14 cellular contexts compared by ENCODE assay signal in genomic region chr14:100342195-100342594, GRCh38. TPM values are rescaled to one million over a fixed set of nuclear protein-coding genes. Genes with fewer than 3 reads are reported as not detected.
A peak's percentile ranks its signal among the peaks of the same experiment; 100 is the strongest.
DNase-seq lines count a peak whose midpoint lies in the region; ATAC-seq, FAIRE-seq and TF ChIP-seq lines count a peak whose summit lies in the region.
"Had no signal": no experiment of that assay in that cellular context is flagged by ENCODE, and none has a peak within 500 bp of the region (broad histone marks: within the 10 kb centered on the region; RNA-seq: fewer than 3 reads in every experiment).

No MANE protein-coding gene starts in this region.

- peaks cover 8 to 10% of the 10 kb centered on the region in 2 donors for H3K36me3 ChIP-seq in kidney (ENCODE audit: control insufficient read depth in 1 of 2, insufficient read depth in 2 of 2, low read length in 2 of 2)
- H3K36me3 ChIP-seq: cardiac muscle cell had no signal

- H3K36me3 Mint-ChIP-seq in HFFc6 (ENCODE audit: low read depth): peaks cover 19% of the 10 kb centered on the region
- H3K36me3 Mint-ChIP-seq in activated T-helper 17 cell treated with anti-CD3 and anti-CD28 coated beads, Interleukin-2, amount 50 U/mL, for 72 hours (ENCODE audit: low read depth): peaks cover 92% of the 10 kb centered on the region
- peaks cover 49% of the 10 kb centered on the region for H3K36me3 Mint-ChIP-seq in T-cell

- H3K27ac ChIP-seq in kidney (ENCODE audit: low read depth in 2 of 2, low read length in 2 of 2): no peak overlapping the region
- H3K27ac ChIP-seq: cardiac muscle cell had no signal

- H3K9ac ChIP-seq in kidney (ENCODE audit: low read length in 2 of 2): no peak overlapping the region

- no peak for FAIRE-seq in kidney (lab: Jason Lieb, UNC)

- H3K27me3 Mint-ChIP-seq in HFFc6 (ENCODE audit: insufficient read depth) (no peaks in the 10 kb centered on the region; the same call in 1 of the 2 replicates), T-cell (no peaks in the 10 kb centered on the region)
- H3K27me3 Mint-ChIP-seq in activated T-helper 17 cell treated with anti-CD3 and anti-CD28 coated beads, Interleukin-2, amount 50 U/mL, for 72 hours: no peaks in the 10 kb centered on the region

- no peak for TF ChIP-seq CTCF in HFFc6 (IDR thresholded peaks at IDR 0.05)
- no peak for TF ChIP-seq CTCF in kidney (IDR thresholded peaks at IDR 0.05; ENCODE audit: borderline replicate concordance, extremely low read depth, insufficient read depth)

- peaks cover 11% of the 10 kb centered on the region for H3K4me1 Mint-ChIP-seq in HFFc6 (ENCODE audit: low read depth)
- peaks cover 14% of the 10 kb centered on the region for H3K4me1 Mint-ChIP-seq in activated T-helper 17 cell treated with anti-CD3 and anti-CD28 coated beads, Interleukin-2, amount 50 U/mL, for 72 hours
- H3K4me1 Mint-ChIP-seq in T-cell: peaks cover 0 to 10% (median 0%) of the 10 kb centered on the region in 3 donors

- H3K4me1 ChIP-seq in kidney (ENCODE audit: control insufficient read depth in 1 of 2, insufficient read depth in 1 of 2, low read depth in 1 of 2, low read length in 2 of 2): peaks cover 0 to 9% of the 10 kb centered on the region in 2 donors

- POLR2A ChIA-PET in T-cell (lab: Charles Lee): no interaction called here

- no peak for ATAC-seq in activated T-helper 17 cell treated with anti-CD3 and anti-CD28 coated beads, Interleukin-2, amount 50 U/mL, for 72 hours (replicated peaks)
- no peak for ATAC-seq in T-cell (replicated peaks in 1 of 4)

- DNase-seq in HFFc6: no peak
- peak; percentile 46 for DNase-seq in kidney
- peak; percentile 21 for DNase-seq in stimulated activated CD8-positive, alpha-beta memory T cell treated with anti-CD3 and anti-CD28 coated beads, Interleukin-4, amount 100 ng/mL, for 48 hours
- no peak for DNase-seq in T-cell
- no peak for DNase-seq in NCI-H1930 (lab: John Stamatoyannopoulos, UW)
- DNase-seq in LoVo (ENCODE audit: low spot score): no peak
- no peak for DNase-seq in AG08395 (ENCODE audit: low spot score)
- DNase-seq: DMS 273 treated with DMSO at 0.1 percent for 48 hours, left cardiac atrium, NCI-H1048 had no signal

- CTCF ChIA-PET in T-cell (lab: Charles Lee): no interaction called here

- intact Hi-C loops in kidney (cut with DNase I): no loop called here

- H3K27ac Mint-ChIP-seq in HFFc6 (peak overlapping the region; percentile 71; the same call in 1 of the 2 replicates), T-cell (no peak overlapping the region)
- H3K27ac Mint-ChIP-seq in activated T-helper 17 cell treated with anti-CD3 and anti-CD28 coated beads, Interleukin-2, amount 50 U/mL, for 72 hours: peak overlapping the region; percentile 85

- H3K9me3 ChIP-seq in kidney (ENCODE audit: control insufficient read depth in 1 of 2, low read length in 2 of 2): no peaks in the 10 kb centered on the region

- H3K9me3 Mint-ChIP-seq in HFFc6 (no peaks in the 10 kb centered on the region), T-cell (no peaks in the 10 kb centered on the region)
- no peaks in the 10 kb centered on the region for H3K9me3 Mint-ChIP-seq in activated T-helper 17 cell treated with anti-CD3 and anti-CD28 coated beads, Interleukin-2, amount 50 U/mL, for 72 hours

- H3K4me3 ChIP-seq in kidney (ENCODE audit: low read length in 2 of 2): no peak overlapping the region
- H3K4me3 ChIP-seq: cardiac muscle cell had no signal

- H3K4me3 Mint-ChIP-seq in HFFc6: no peak overlapping the region
- no peak overlapping the region for H3K4me3 Mint-ChIP-seq in activated T-helper 17 cell treated with anti-CD3 and anti-CD28 coated beads, Interleukin-2, amount 50 U/mL, for 72 hours
- no peak overlapping the region for H3K4me3 Mint-ChIP-seq in T-cell

RNA-seq across cellular contexts. Expression of gene SLC25A47, which starts 19.1 kb away (rescaled TPM):
- total RNA-seq in HFFc6 (2021; fragmentation: NEBNext Ultra II Directional; extraction: Animal tissue kit (Norgen Biotek cat#: 25700)): not detected
- total RNA-seq in activated T-helper 17 cell treated with anti-CD3 and anti-CD28 coated beads, Interleukin-2, amount 50 U/mL, for 72 hours: not detected
- total RNA-seq in kidney: not detected
- polyA plus RNA-seq in kidney (ENCODE audit: insufficient read depth, low read depth, low replicate concordance): 1.0 TPM
- total RNA-seq in T-cell: under 1 TPM in 1 of 5 donors, not detected in 4; 0.16 TPM
- total RNA-seq: cardiac muscle cell, fibroblast of villous mesenchyme, left cardiac atrium, pulmonary artery endothelial cell had no signal

RNA-seq across cellular contexts. Expression of gene WDR25, which starts 34.1 kb away (rescaled TPM):
- 10 to 100 TPM in 5 of 6 experiments, 1 to 10 TPM in 1; 9.2 to 12.0 (median 10.4) TPM for total RNA-seq in HFFc6 (2021; fragmentation: NEBNext Ultra II Directional; extraction: Animal tissue kit (Norgen Biotek cat#: 25700))
- 1 to 10 TPM; 3.4 to 5.1 TPM for total RNA-seq in activated T-helper 17 cell treated with anti-CD3 and anti-CD28 coated beads, Interleukin-2, amount 50 U/mL, for 72 hours
- total RNA-seq in kidney: 12.9 TPM
- 11.7 TPM for polyA plus RNA-seq in kidney (ENCODE audit: insufficient read depth, low read depth, low replicate concordance)
- 1 to 10 TPM; 5.7 to 9.7 (median 7.2) TPM for total RNA-seq in T-cell

RNA-seq across cellular contexts. Expression of gene SLC25A29, which starts 36.0 kb away (rescaled TPM):
- total RNA-seq in HFFc6 (2021; fragmentation: NEBNext Ultra II Directional; extraction: Animal tissue kit (Norgen Biotek cat#: 25700)): 1 to 10 TPM; 6.5 to 8.6 (median 7.7) TPM
- 1 to 10 TPM; 3.8 to 9.3 TPM for total RNA-seq in activated T-helper 17 cell treated with anti-CD3 and anti-CD28 coated beads, Interleukin-2, amount 50 U/mL, for 72 hours
- 152 TPM for total RNA-seq in kidney
- polyA plus RNA-seq in kidney (ENCODE audit: insufficient read depth, low read depth, low replicate concordance): 88.5 TPM
- total RNA-seq in T-cell: 10 to 100 TPM in 4 of 5 donors, 1 to 10 TPM in 1; 4.7 to 74.1 (median 33.4) TPM

Comparison
In these comparisons a context has a peak if more than half of its experiments do, and no peak if none do; other contexts are left out.
1. DNase-seq: peak in kidney (single experiment) and stimulated activated CD8-positive, alpha-beta memory T cell treated with anti-CD3 and anti-CD28 coated beads, Interleukin-4, amount 100 ng/mL, for 48 hours (single experiment); none in HFFc6 (single experiment), T-cell (0 of 34), NCI-H1930 (0 of 2), LoVo (single experiment) and AG08395 (single experiment).
2. H3K27ac Mint-ChIP-seq: peak in HFFc6 (single experiment) and activated T-helper 17 cell treated with anti-CD3 and anti-CD28 coated beads, Interleukin-2, amount 50 U/mL, for 72 hours (single experiment); none in T-cell (0 of 2).